In the genomic region with DNA sequence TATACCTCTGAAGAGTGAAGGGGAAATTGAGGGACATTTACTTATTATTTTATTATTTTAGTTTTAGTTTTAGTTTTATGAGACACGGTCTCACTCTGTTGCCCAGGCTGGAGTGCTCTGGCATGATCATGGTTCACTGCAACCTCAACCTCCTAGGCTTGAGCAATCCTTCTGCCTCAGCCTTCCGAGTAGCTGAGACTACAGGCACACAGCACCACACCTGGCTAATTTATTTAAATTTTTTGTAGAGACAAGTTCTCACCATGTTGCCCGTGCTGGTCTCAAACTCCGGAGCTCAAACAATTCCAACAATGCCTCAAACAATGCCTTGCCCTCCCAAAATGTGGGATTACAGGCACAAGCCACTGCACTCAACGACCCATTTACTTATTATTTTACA, we compare ENCODE assay signal across 1 cellular context.
TF ChIP-seq lines count a peak whose summit lies in the region.

No MANE protein-coding gene starts in this region.

TF ChIP-seq in GM23338, 12 proteins besides CTCF, POLR2A, EP300 and RAD21 (continued from another document):
- TF ChIP-seq, protein P1, sequence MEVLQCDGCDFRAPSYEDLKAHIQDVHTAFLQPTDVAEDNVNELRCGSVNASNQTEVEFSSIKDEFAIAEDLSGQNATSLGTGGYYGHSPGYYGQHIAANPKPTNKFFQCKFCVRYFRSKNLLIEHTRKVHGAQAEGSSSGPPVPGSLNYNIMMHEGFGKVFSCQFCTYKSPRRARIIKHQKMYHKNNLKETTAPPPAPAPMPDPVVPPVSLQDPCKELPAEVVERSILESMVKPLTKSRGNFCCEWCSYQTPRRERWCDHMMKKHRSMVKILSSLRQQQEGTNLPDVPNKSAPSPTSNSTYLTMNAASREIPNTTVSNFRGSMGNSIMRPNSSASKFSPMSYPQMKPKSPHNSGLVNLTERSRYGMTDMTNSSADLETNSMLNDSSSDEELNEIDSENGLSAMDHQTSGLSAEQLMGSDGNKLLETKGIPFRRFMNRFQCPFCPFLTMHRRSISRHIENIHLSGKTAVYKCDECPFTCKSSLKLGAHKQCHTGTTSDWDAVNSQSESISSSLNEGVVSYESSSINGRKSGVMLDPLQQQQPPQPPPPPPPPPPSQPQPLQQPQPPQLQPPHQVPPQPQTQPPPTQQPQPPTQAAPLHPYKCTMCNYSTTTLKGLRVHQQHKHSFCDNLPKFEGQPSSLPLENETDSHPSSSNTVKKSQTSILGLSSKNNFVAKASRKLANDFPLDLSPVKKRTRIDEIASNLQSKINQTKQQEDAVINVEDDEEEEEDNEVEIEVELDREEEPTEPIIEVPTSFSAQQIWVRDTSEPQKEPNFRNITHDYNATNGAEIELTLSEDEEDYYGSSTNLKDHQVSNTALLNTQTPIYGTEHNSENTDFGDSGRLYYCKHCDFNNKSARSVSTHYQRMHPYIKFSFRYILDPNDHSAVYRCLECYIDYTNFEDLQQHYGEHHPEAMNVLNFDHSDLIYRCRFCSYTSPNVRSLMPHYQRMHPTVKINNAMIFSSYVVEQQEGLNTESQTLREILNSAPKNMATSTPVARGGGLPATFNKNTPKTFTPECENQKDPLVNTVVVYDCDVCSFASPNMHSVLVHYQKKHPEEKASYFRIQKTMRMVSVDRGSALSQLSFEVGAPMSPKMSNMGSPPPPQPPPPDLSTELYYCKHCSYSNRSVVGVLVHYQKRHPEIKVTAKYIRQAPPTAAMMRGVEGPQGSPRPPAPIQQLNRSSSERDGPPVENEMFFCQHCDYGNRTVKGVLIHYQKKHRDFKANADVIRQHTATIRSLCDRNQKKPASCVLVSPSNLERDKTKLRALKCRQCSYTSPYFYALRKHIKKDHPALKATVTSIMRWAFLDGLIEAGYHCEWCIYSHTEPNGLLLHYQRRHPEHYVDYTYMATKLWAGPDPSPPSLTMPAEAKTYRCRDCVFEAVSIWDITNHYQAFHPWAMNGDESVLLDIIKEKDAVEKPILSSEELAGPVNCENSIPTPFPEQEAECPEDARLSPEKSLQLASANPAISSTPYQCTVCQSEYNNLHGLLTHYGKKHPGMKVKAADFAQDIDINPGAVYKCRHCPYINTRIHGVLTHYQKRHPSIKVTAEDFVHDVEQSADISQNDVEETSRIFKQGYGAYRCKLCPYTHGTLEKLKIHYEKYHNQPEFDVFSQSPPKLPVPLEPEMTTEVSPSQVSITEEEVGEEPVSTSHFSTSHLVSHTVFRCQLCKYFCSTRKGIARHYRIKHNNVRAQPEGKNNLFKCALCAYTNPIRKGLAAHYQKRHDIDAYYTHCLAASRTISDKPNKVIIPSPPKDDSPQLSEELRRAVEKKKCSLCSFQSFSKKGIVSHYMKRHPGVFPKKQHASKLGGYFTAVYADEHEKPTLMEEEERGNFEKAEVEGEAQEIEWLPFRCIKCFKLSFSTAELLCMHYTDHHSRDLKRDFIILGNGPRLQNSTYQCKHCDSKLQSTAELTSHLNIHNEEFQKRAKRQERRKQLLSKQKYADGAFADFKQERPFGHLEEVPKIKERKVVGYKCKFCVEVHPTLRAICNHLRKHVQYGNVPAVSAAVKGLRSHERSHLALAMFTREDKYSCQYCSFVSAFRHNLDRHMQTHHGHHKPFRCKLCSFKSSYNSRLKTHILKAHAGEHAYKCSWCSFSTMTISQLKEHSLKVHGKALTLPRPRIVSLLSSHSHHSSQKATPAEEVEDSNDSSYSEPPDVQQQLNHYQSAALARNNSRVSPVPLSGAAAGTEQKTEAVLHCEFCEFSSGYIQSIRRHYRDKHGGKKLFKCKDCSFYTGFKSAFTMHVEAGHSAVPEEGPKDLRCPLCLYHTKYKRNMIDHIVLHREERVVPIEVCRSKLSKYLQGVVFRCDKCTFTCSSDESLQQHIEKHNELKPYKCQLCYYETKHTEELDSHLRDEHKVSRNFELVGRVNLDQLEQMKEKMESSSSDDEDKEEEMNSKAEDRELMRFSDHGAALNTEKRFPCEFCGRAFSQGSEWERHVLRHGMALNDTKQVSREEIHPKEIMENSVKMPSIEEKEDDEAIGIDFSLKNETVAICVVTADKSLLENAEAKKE (CRISPR knock-in tag; IDR thresholded peaks at IDR 0.05), result no peak
- TF ChIP-seq EZH2phosphoT487 (IDR thresholded peaks at IDR 0.05; ENCODE audit: unreplicated experiment) (no peak), NANOG (IDR thresholded peaks at IDR 0.05; ENCODE audit: borderline replicate concordance) (no peak), ZNF331 (CRISPR knock-in tag; IDR thresholded peaks at IDR 0.05; ENCODE audit: low read depth) (no peak), CREB1 (CRISPR knock-in tag; IDR thresholded peaks at IDR 0.05; ENCODE audit: low read depth) (no peak)
- TF ChIP-seq, protein P2, sequence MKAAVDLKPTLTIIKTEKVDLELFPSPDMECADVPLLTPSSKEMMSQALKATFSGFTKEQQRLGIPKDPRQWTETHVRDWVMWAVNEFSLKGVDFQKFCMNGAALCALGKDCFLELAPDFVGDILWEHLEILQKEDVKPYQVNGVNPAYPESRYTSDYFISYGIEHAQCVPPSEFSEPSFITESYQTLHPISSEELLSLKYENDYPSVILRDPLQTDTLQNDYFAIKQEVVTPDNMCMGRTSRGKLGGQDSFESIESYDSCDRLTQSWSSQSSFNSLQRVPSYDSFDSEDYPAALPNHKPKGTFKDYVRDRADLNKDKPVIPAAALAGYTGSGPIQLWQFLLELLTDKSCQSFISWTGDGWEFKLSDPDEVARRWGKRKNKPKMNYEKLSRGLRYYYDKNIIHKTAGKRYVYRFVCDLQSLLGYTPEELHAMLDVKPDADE (IDR thresholded peaks at IDR 0.05), result no peak
